ENCODE assay signal across 8 cellular contexts in the genomic region with DNA sequence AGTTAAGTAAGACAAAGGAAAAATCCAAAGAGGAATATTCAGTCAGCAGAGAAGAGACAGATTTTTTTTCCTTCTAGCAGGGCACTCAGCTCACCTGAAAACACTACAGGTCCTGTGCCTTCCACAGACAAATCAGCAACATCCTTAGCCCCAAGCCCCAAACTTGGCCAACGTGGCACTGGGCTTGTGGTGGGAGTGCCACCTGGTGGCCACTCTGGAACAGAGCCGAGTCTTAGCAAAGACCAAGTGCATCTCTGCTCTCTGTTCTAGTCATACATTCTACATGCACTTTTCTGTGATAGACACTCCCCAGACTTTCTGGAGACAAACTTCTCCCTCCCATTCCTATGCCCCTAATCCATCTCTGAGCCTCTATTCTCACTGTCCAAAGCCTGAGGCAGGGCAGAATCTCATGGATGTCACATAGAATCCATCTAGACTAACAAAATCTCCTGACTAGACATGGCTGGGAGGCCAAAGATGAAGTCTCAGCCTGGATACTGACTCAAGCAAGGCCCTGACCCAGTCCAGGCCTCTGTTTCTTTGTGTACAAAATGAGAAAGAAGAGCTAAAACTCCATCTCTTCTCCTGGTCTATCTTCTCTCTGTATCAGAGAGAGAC. TPM values are rescaled to one million over a fixed set of nuclear protein-coding genes. Genes with fewer than 3 reads are reported as not detected.
A peak's percentile ranks its signal among the peaks of the same experiment; 100 is the strongest.
DNase-seq lines count a peak whose midpoint lies in the region; ATAC-seq, FAIRE-seq and TF ChIP-seq lines count a peak whose summit lies in the region.

No MANE protein-coding gene starts in this region.

- H3K4me3 ChIP-seq in cardiac muscle cell = no peak overlapping the region

- no peaks in the 10 kb centered on the region for H3K9me3 ChIP-seq in cardiac muscle cell (ENCODE audit: low read depth)

- H3K27ac ChIP-seq in cardiac muscle cell = no peak overlapping the region

- no peaks in the 10 kb centered on the region for H3K9me3 Mint-ChIP-seq in T-helper 1 cell treated with Interleukin-12 subunit alpha and Interleukin-12 subunit beta and Interleukin-4 antibody, amounts not matched to agents 30 μg/mL and 1 μg/mL, for 36 hours
- H3K9me3 Mint-ChIP-seq in activated naive CD8-positive, alpha-beta T cell treated with anti-CD3 and anti-CD28 coated beads for 36 hours = no peaks in the 10 kb centered on the region

- H3K27me3 ChIP-seq in cardiac muscle cell = no peaks in the 10 kb centered on the region

- peak; percentile 39 for ATAC-seq in GM18870 (IDR thresholded peaks at IDR 0.05; ENCODE audit: unreplicated experiment)
- ATAC-seq in HG03045 (IDR thresholded peaks at IDR 0.05; ENCODE audit: unreplicated experiment) = no peak

- H3K36me3 ChIP-seq in cardiac muscle cell = no peaks in the 10 kb centered on the region

- H3K4me3 Mint-ChIP-seq in T-helper 1 cell treated with Interleukin-12 subunit alpha and Interleukin-12 subunit beta and Interleukin-4 antibody, amounts not matched to agents 30 μg/mL and 1 μg/mL, for 36 hours = no peak overlapping the region
- no peak overlapping the region for H3K4me3 Mint-ChIP-seq in activated naive CD8-positive, alpha-beta T cell treated with anti-CD3 and anti-CD28 coated beads for 36 hours

- peak; percentile 16 for FAIRE-seq in A204.1 (lab: Jason Lieb, UNC)

- no peaks in the 10 kb centered on the region for H3K27me3 Mint-ChIP-seq in T-helper 1 cell treated with Interleukin-12 subunit alpha and Interleukin-12 subunit beta and Interleukin-4 antibody, amounts not matched to agents 30 μg/mL and 1 μg/mL, for 36 hours (ENCODE audit: low read depth)
- no peaks in the 10 kb centered on the region for H3K27me3 Mint-ChIP-seq in activated naive CD8-positive, alpha-beta T cell treated with anti-CD3 and anti-CD28 coated beads for 36 hours

- peak; percentile 88 for TF ChIP-seq CTCF in cardiac muscle cell (IDR thresholded peaks at IDR 0.05; ENCODE audit: low read depth, low read length)

- H3K4me1 Mint-ChIP-seq in T-helper 1 cell treated with Interleukin-12 subunit alpha and Interleukin-12 subunit beta and Interleukin-4 antibody, amounts not matched to agents 30 μg/mL and 1 μg/mL, for 36 hours (ENCODE audit: low read depth) = peaks cover 27% of the 10 kb centered on the region
- peaks cover 38% of the 10 kb centered on the region for H3K4me1 Mint-ChIP-seq in activated naive CD8-positive, alpha-beta T cell treated with anti-CD3 and anti-CD28 coated beads for 36 hours

- peak; percentile 39 for DNase-seq in NCI-H1092 treated with DMSO at 0.1 percent for 48 hours (lab: John Stamatoyannopoulos, UW)
- DNase-seq in activated naive CD8-positive, alpha-beta T cell treated with anti-CD3 and anti-CD28 coated beads for 36 hours = peak; percentile 78
- peak; percentile 83 to 86 for DNase-seq in cardiac muscle cell (ENCODE audit: low read depth in 1 of 2, low spot score in 1 of 2)
- peak; percentile 81 for DNase-seq in putamen (ENCODE audit: low spot score)

- H3K4me1 ChIP-seq in cardiac muscle cell (ENCODE audit: low read depth) = peaks cover 23% of the 10 kb centered on the region

- H3K27ac Mint-ChIP-seq in T-helper 1 cell treated with Interleukin-12 subunit alpha and Interleukin-12 subunit beta and Interleukin-4 antibody, amounts not matched to agents 30 μg/mL and 1 μg/mL, for 36 hours = peak overlapping the region; percentile 23
- peak overlapping the region; percentile 32 for H3K27ac Mint-ChIP-seq in activated naive CD8-positive, alpha-beta T cell treated with anti-CD3 and anti-CD28 coated beads for 36 hours

- H3K36me3 Mint-ChIP-seq in T-helper 1 cell treated with Interleukin-12 subunit alpha and Interleukin-12 subunit beta and Interleukin-4 antibody, amounts not matched to agents 30 μg/mL and 1 μg/mL, for 36 hours (ENCODE audit: low read depth) = no peaks in the 10 kb centered on the region
- no peaks in the 10 kb centered on the region for H3K36me3 Mint-ChIP-seq in activated naive CD8-positive, alpha-beta T cell treated with anti-CD3 and anti-CD28 coated beads for 36 hours

RNA-seq across cellular contexts. Expression of gene SEMA7A, which starts 5.0 kb away (rescaled TPM):
- total RNA-seq in activated naive CD8-positive, alpha-beta T cell treated with anti-CD3 and anti-CD28 coated beads for 36 hours = 10 to 100 TPM; 48.8 to 51.4 TPM
- 8.7 and 11.9 TPM in 2 replicates for total RNA-seq in cardiac muscle cell
- 0.99 and 3.3 TPM in 2 replicates for polyA plus RNA-seq in cardiac muscle cell

RNA-seq across cellular contexts. Expression of gene UBL7, which starts 22.2 kb away (rescaled TPM):
- 10 to 100 TPM; 56.6 to 56.8 TPM for total RNA-seq in activated naive CD8-positive, alpha-beta T cell treated with anti-CD3 and anti-CD28 coated beads for 36 hours
- 74.3 and 88.4 TPM in 2 replicates for total RNA-seq in cardiac muscle cell
- 130 and 135 TPM in 2 replicates for polyA plus RNA-seq in cardiac muscle cell
